ENCODE assay signal across 1 cellular context in genomic region chr1:160375788-160376524, GRCh38.
TF ChIP-seq lines count a peak whose summit lies in the region.

No MANE protein-coding gene starts in this region.

TF ChIP-seq in A549, 52 proteins besides CTCF, POLR2A, EP300 and RAD21 (continued from another document):
- TF ChIP-seq BCL3 (IDR thresholded peaks at IDR 0.05) (no peak), CBX8 (IDR thresholded peaks at IDR 0.05) (no peak), JUN (IDR thresholded peaks at IDR 0.05) (no peak), EHMT2 (IDR thresholded peaks at IDR 0.05; ENCODE audit: low read depth) (no peak)
- TF ChIP-seq, protein P1, sequence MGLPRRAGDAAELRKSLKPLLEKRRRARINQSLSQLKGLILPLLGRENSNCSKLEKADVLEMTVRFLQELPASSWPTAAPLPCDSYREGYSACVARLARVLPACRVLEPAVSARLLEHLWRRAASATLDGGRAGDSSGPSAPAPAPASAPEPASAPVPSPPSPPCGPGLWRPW (IDR thresholded peaks at IDR 0.05): no peak
